Comparison of ENCODE assay signal across 1 cellular context in the genomic region with DNA sequence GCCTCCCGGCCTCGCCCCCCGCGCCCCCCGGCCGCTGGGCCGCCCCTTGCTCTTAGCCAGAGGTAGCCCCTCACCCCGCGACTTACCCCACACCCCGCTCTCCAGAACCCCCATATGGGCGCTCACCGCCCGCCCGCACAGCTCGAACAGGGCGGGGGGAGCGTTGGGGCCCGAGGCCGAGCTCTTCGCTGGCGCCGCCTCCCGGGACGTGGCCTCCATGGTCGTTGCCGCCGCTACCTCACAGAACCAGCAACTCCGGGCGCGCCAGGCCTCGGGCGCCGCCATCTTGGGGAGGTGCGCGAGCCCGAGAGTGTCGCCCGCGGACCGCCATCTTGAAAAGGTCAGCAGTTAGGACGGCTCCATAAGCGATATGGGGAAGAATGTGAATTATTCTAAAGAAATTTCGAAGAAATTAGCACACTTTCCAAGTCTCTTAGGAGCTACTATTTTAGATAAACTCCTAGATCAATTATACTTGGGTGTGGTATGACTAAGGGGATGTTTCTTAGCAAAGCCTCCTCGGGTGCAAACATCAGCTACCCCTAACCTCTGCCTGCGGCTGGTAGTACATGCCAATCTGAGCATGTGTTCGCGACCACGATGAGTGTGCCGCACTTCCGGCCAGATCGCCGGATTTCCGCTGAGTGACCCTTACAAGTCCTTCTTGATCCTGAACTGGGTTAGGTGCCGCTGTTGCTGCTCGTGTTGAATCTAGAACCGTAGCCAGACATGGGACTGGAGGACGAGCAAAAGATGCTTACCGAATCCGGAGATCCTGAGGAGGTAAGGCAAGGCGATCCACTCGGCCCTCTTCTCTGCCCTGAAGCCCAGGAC.
A peak's percentile ranks its signal among the peaks of the same experiment; 100 is the strongest.
TF ChIP-seq lines count a peak whose summit lies in the region.

A gene with protein sequence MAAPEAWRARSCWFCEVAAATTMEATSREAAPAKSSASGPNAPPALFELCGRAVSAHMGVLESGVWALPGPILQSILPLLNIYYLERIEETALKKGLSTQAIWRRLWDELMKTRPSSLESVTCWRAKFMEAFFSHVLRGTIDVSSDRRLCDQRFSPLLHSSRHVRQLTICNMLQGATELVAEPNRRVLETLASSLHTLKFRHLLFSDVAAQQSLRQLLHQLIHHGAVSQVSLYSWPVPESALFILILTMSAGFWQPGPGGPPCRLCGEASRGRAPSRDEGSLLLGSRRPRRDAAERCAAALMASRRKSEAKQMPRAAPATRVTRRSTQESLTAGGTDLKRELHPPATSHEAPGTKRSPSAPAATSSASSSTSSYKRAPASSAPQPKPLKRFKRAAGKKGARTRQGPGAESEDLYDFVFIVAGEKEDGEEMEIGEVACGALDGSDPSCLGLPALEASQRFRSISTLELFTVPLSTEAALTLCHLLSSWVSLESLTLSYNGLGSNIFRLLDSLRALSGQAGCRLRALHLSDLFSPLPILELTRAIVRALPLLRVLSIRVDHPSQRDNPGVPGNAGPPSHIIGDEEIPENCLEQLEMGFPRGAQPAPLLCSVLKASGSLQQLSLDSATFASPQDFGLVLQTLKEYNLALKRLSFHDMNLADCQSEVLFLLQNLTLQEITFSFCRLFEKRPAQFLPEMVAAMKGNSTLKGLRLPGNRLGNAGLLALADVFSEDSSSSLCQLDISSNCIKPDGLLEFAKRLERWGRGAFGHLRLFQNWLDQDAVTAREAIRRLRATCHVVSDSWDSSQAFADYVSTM (minus strand): TSS at position 579 of the 834 bp plus-strand sequence. CDS start 294 bp downstream, at position 285.
A gene (plus strand): TSS at position 661 of the 834 bp plus-strand sequence. CDS start 69 bp downstream, at position 730.

TF ChIP-seq in GM12878, 131 proteins besides CTCF, POLR2A, EP300 and RAD21 (continued from another document and continues in another):
- TF ChIP-seq, protein P1, sequence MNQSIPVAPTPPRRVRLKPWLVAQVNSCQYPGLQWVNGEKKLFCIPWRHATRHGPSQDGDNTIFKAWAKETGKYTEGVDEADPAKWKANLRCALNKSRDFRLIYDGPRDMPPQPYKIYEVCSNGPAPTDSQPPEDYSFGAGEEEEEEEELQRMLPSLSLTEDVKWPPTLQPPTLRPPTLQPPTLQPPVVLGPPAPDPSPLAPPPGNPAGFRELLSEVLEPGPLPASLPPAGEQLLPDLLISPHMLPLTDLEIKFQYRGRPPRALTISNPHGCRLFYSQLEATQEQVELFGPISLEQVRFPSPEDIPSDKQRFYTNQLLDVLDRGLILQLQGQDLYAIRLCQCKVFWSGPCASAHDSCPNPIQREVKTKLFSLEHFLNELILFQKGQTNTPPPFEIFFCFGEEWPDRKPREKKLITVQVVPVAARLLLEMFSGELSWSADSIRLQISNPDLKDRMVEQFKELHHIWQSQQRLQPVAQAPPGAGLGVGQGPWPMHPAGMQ (IDR thresholded peaks at IDR 0.05; ENCODE audit: borderline replicate concordance): no peak
- TF ChIP-seq YY1 (IDR thresholded peaks at IDR 0.05; ENCODE audit: low read depth, low read length) (peak; percentile 99), DPF2 (IDR thresholded peaks at IDR 0.05) (no peak), ZNF217 (IDR thresholded peaks at IDR 0.05) (no peak), ETV6 (conservative IDR thresholded peaks at IDR 0.05 in 1 of 2, IDR thresholded peaks at IDR 0.05 in 1 of 2; ENCODE audit: borderline replicate concordance in 1 of 2, low read depth in 1 of 2) (no peak), POU2F2 (IDR thresholded peaks at IDR 0.05; ENCODE audit: borderline replicate concordance, low read depth, low read length) (peak; percentile 37; the same call in 2 of the 3 replicates), CREM (IDR thresholded peaks at IDR 0.05; ENCODE audit: low read depth) (peak; percentile 49; the same call in 1 of the 2 replicates), TBL1XR1 (IDR thresholded peaks at IDR 0.05; ENCODE audit: low read depth, low read length) (no peak; the same call in 1 of the 2 replicates), SMAD1 (IDR thresholded peaks at IDR 0.05; ENCODE audit: low read depth, partially characterized antibody) (peak; percentile 25), CBX5 (IDR thresholded peaks at IDR 0.05; ENCODE audit: low read depth) (0 out of 2 replicates have a peak, but pooled peaks have one; percentile 55), CHD4 (IDR thresholded peaks at IDR 0.05) (no peak), ZNF24 (IDR thresholded peaks at IDR 0.05) (no peak), HDGF (IDR thresholded peaks at IDR 0.05) (peak; percentile 13; the same call in 1 of the 2 replicates), NFYA (IDR thresholded peaks at IDR 0.05; ENCODE audit: borderline replicate concordance, low read depth, low read length) (no peak), EED (IDR thresholded peaks at IDR 0.05; ENCODE audit: low read depth) (no peak), ASH2L (IDR thresholded peaks at IDR 0.05; ENCODE audit: borderline replicate concordance, low read depth) (no peak), RFX5 (IDR thresholded peaks at IDR 0.05; ENCODE audit: low read depth, low read length) (no peak), JUNB (IDR thresholded peaks at IDR 0.05) (peak; percentile 8; the same call in 1 of the 2 replicates), FOXK2 (IDR thresholded peaks at IDR 0.05) (peak; percentile 99), TCF12 (IDR thresholded peaks at IDR 0.05; ENCODE audit: low read depth, low read length) (peak; percentile 15; the same call in 1 of the 2 replicates), CHD1 (IDR thresholded peaks at IDR 0.05; ENCODE audit: low read depth, low read length) (peak; percentile 99), ZSCAN29 (IDR thresholded peaks at IDR 0.05) (no peak), NR2F1 (conservative IDR thresholded peaks at IDR 0.05) (peak; percentile 70; the same call in 1 of the 2 replicates), PAX8 (IDR thresholded peaks at IDR 0.05) (no peak), KAT2A (conservative IDR thresholded peaks at IDR 0.05; ENCODE audit: control insufficient read depth, low read depth, low read length) (no peak), HDAC6 (IDR thresholded peaks at IDR 0.05; ENCODE audit: unreplicated experiment) (no peak), SIX5 (IDR thresholded peaks at IDR 0.05; ENCODE audit: low read depth, low read length, severe bottlenecking) (peak; percentile 83), HDAC2 (IDR thresholded peaks at IDR 0.05) (no peak), MYC (IDR thresholded peaks at IDR 0.05; ENCODE audit: insufficient read depth, insufficient read length, insufficient replicate concordance, low read length, severe bottlenecking) (peak; percentile 27), SREBF2 (IDR thresholded peaks at IDR 0.05; ENCODE audit: low read length) (no peak), BCL11A (IDR thresholded peaks at IDR 0.05; ENCODE audit: low read depth, low read length) (no peak), NR2C1 (IDR thresholded peaks at IDR 0.05) (peak; percentile 91), CBX3 (IDR thresholded peaks at IDR 0.05; ENCODE audit: borderline replicate concordance, low read depth) (no peak), ZNF384 (IDR thresholded peaks at IDR 0.05; ENCODE audit: borderline replicate concordance, low read depth, low read length) (no peak), SP1 (IDR thresholded peaks at IDR 0.05; ENCODE audit: low read depth, low read length) (peak; percentile 61), POLR2AphosphoS2 (IDR thresholded peaks at IDR 0.05; ENCODE audit: low read depth, low read length) (peak; percentile 52; the same call in 1 of the 2 replicates), IKZF2 (IDR thresholded peaks at IDR 0.05) (no peak; a peak in 1 of 4 replicates), KLF5 (IDR thresholded peaks at IDR 0.05; ENCODE audit: partially characterized antibody) (peak; percentile 99), TARDBP (IDR thresholded peaks at IDR 0.05; ENCODE audit: borderline replicate concordance) (peak; percentile 76; the same call in 1 of the 2 replicates)
- TF ChIP-seq, protein P2, sequence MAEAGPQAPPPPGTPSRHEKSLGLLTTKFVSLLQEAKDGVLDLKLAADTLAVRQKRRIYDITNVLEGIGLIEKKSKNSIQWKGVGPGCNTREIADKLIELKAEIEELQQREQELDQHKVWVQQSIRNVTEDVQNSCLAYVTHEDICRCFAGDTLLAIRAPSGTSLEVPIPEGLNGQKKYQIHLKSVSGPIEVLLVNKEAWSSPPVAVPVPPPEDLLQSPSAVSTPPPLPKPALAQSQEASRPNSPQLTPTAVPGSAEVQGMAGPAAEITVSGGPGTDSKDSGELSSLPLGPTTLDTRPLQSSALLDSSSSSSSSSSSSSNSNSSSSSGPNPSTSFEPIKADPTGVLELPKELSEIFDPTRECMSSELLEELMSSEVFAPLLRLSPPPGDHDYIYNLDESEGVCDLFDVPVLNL (IDR thresholded peaks at IDR 0.05; ENCODE audit: low read depth, low read length): peak; percentile 4; the same call in 1 of the 2 replicates
- TF ChIP-seq, protein P3, sequence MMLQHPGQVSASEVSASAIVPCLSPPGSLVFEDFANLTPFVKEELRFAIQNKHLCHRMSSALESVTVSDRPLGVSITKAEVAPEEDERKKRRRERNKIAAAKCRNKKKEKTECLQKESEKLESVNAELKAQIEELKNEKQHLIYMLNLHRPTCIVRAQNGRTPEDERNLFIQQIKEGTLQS (IDR thresholded peaks at IDR 0.05; ENCODE audit: borderline replicate concordance, extremely low read depth, low read depth, low read length): no peak
- TF ChIP-seq, protein P4, sequence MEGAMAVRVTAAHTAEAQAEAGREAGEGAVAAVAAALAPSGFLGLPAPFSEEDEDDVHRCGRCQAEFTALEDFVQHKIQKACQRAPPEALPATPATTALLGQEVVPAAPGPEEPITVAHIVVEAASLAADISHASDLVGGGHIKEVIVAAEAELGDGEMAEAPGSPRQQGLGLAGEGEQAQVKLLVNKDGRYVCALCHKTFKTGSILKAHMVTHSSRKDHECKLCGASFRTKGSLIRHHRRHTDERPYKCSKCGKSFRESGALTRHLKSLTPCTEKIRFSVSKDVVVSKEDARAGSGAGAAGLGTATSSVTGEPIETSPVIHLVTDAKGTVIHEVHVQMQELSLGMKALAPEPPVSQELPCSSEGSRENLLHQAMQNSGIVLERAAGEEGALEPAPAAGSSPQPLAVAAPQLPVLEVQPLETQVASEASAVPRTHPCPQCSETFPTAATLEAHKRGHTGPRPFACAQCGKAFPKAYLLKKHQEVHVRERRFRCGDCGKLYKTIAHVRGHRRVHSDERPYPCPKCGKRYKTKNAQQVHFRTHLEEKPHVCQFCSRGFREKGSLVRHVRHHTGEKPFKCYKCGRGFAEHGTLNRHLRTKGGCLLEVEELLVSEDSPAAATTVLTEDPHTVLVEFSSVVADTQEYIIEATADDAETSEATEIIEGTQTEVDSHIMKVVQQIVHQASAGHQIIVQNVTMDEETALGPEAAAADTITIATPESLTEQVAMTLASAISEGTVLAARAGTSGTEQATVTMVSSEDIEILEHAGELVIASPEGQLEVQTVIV (IDR thresholded peaks at IDR 0.05; ENCODE audit: borderline replicate concordance, partially characterized antibody): peak; percentile 95
- TF ChIP-seq, protein P5, sequence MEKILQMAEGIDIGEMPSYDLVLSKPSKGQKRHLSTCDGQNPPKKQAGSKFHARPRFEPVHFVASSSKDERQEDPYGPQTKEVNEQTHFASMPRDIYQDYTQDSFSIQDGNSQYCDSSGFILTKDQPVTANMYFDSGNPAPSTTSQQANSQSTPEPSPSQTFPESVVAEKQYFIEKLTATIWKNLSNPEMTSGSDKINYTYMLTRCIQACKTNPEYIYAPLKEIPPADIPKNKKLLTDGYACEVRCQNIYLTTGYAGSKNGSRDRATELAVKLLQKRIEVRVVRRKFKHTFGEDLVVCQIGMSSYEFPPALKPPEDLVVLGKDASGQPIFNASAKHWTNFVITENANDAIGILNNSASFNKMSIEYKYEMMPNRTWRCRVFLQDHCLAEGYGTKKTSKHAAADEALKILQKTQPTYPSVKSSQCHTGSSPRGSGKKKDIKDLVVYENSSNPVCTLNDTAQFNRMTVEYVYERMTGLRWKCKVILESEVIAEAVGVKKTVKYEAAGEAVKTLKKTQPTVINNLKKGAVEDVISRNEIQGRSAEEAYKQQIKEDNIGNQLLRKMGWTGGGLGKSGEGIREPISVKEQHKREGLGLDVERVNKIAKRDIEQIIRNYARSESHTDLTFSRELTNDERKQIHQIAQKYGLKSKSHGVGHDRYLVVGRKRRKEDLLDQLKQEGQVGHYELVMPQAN (conservative IDR thresholded peaks at IDR 0.05): no peak; the same call in 1 of the 2 replicates
- TF ChIP-seq, protein P6, sequence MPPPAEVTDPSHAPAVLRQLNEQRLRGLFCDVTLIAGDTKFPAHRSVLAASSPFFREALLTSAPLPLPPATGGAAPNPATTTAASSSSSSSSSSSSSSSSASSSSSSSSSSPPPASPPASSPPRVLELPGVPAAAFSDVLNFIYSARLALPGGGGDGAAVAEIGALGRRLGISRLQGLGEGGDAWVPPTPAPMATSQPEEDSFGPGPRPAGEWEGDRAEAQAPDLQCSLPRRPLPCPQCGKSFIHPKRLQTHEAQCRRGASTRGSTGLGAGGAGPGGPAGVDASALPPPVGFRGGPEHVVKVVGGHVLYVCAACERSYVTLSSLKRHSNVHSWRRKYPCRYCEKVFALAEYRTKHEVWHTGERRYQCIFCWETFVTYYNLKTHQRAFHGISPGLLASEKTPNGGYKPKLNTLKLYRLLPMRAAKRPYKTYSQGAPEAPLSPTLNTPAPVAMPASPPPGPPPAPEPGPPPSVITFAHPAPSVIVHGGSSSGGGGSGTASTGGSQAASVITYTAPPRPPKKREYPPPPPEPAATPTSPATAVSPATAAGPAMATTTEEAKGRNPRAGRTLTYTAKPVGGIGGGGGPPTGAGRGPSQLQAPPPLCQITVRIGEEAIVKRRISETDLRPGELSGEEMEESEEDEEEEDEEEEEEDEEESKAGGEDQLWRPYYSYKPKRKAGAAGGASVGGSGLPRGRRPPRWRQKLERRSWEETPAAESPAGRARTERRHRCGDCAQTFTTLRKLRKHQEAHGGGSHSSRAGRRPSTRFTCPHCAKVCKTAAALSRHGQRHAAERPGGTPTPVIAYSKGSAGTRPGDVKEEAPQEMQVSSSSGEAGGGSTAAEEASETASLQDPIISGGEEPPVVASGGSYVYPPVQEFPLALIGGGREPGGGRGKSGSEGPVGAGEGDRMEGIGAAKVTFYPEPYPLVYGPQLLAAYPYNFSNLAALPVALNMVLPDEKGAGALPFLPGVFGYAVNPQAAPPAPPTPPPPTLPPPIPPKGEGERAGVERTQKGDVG (CRISPR knock-in tag; IDR thresholded peaks at IDR 0.05): no peak
- TF ChIP-seq, protein P7, sequence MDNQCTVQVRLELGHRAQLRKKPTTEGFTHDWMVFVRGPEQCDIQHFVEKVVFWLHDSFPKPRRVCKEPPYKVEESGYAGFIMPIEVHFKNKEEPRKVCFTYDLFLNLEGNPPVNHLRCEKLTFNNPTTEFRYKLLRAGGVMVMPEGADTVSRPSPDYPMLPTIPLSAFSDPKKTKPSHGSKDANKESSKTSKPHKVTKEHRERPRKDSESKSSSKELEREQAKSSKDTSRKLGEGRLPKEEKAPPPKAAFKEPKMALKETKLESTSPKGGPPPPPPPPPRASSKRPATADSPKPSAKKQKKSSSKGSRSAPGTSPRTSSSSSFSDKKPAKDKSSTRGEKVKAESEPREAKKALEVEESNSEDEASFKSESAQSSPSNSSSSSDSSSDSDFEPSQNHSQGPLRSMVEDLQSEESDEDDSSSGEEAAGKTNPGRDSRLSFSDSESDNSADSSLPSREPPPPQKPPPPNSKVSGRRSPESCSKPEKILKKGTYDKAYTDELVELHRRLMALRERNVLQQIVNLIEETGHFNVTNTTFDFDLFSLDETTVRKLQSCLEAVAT (IDR thresholded peaks at IDR 0.05): peak; percentile 82
